8 cellular contexts compared by ENCODE assay signal in the genomic region with DNA sequence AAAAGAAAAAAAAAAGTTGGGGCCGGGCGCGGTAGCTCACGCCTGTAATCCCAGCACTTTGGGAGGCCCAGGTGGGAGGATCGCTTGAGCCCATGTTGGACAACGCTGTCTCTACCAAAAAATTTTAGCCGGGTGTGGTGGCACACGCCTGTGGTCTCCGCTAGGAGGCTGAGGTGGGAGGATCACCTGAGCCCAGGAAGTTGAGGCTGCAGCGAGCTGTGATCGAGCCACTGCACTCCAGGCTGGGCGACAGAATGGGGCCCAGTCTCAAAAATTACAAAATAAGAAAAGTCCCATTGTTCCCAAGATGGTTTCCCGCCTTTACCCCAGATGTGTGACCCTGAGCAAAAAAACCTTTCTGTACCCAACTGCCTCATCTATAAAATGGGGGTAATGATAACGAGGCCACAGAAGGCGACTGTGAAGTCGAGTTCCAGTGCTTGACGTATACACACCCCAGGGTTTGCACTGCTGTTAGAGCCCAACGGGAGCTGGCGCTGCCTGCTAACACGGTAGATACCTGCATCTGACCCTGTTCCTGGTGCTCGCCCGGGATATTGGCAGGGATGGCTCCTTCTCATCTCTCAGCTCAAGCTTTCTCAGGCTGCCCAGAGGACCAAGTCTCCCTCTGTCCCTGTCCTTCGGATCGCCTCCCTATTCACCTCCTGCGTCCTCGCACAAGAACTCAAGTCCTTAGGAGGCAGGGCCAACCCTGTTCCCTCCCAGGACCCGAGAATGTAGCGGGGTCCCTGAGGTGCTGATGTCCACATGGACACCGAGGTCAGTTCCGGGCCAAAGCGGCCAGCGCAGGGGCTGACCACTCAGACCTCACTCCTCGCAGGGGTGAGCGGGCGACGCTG. TPM values are rescaled to one million over a fixed set of nuclear protein-coding genes. Genes with fewer than 3 reads are reported as not detected.
DNase-seq lines count a peak whose midpoint lies in the region; ATAC-seq, FAIRE-seq and TF ChIP-seq lines count a peak whose summit lies in the region.

No MANE protein-coding gene starts in this region.

- peak overlapping the region; percentile 31; the same call in 1 of the 2 replicates for H2BK12ac ChIP-seq in H1 (ENCODE audit: low read depth, low read length)

- peak overlapping the region; percentile 99 for H3K27ac ChIP-seq in H1 (ENCODE audit: low read depth, low read length)

- no peak overlapping the region; the same call in 1 of the 2 replicates for H2AK5ac ChIP-seq in H1 (ENCODE audit: low read depth, low read length)

- peak overlapping the region; percentile 100 for H3K27ac Mint-ChIP-seq in nephron progenitor cell

- H3K36me3 Mint-ChIP-seq in nephron progenitor cell (ENCODE audit: low read depth) = peaks cover 24% of the 10 kb centered on the region

- CTCF ChIA-PET in H1 (lab: Charles Lee; ENCODE audit: partially characterized antibody) = interaction anchor here (0.6 to 1.6 kb wide), 2 partner anchors 21 to 46 kb away, joined by 3 to 5 read pairs; no protein-coding TSS in a partner anchor

- peak overlapping the region; percentile 48 for H4K91ac ChIP-seq in H1 (replicated peaks; ENCODE audit: insufficient read length, low read length)

- H2BK15ac ChIP-seq in H1 (ENCODE audit: low read length) = no peak overlapping the region

- no peaks in the 10 kb centered on the region for H3K9me3 ChIP-seq in H1 (ENCODE audit: insufficient read depth in 2 of 2, low read depth in 1 of 2, low read length in 1 of 2)

- peak overlapping the region; percentile 100; the same call in 1 of the 2 replicates for H4K8ac ChIP-seq in H1 (ENCODE audit: extremely low read depth, insufficient read depth, low read length)

- H3K4me1 ChIP-seq in H1 (replicated peaks in 1 of 4; ENCODE audit: control insufficient read depth in 3 of 4, insufficient read depth in 4 of 4, low read length in 3 of 4) = peaks cover 4 to 17% (median 7%) of the 10 kb centered on the region in 4 experiments; a peak in 6 of 7 replicates

- H3K23me2 ChIP-seq in H1 (ENCODE audit: low read depth, low read length) = peaks cover 13% of the 10 kb centered on the region; the same call in 1 of the 2 replicates

- H4K5ac ChIP-seq in H1 (ENCODE audit: insufficient read length, low read depth, low read length) = peak overlapping the region; percentile 20

- 42% methylated on average over 36 of the region's 36 CpGs; no CpG with 5 or more reads in 1 of the 2 experiments for WGBS in H1 (ENCODE audit: extremely low coverage in 1 of 2, insufficient coverage in 1 of 2, insufficient read length in 1 of 2, insufficient replicate concordance in 2 of 2, low coverage in 1 of 2, low lambda C conversion rate in 2 of 2, missing lambda C conversion rate in 1 of 2), 2 experiments

- no peak for TF ChIP-seq RAD21 in H1 (IDR thresholded peaks at IDR 0.05 in 1 of 2, conservative IDR thresholded peaks at IDR 0.05 in 1 of 2; ENCODE audit: low read depth in 2 of 2, low read length in 2 of 2)

- no peak for FAIRE-seq in RCC 7860 (lab: Jason Lieb, UNC)
- FAIRE-seq in H1 (lab: Jason Lieb, UNC) = no peak

- H3K4ac ChIP-seq in H1 (replicated peaks; ENCODE audit: insufficient read length, low read depth, low read length) = no peak overlapping the region

- H2BK5ac ChIP-seq in H1 (ENCODE audit: low read depth, low read length) = peak overlapping the region; percentile 100

- peak overlapping the region; percentile 57 for H3K56ac ChIP-seq in H1 (replicated peaks; ENCODE audit: insufficient read length, low read depth, low read length)

- no peak for ATAC-seq in sciatic nerve

- intact Hi-C loops in sciatic nerve (cut with DNase I) = no loop called here

- TF ChIP-seq POLR2A in H1 (IDR thresholded peaks at IDR 0.05; ENCODE audit: control extremely low read depth in 1 of 2, low read depth in 2 of 2, low read length in 2 of 2) = no peak; a peak in 1 of 3 replicates

- H2AFZ ChIP-seq in H1 (ENCODE audit: low read length) = no peak overlapping the region

- peak overlapping the region; percentile 66 to 100 (median 90) for H3K4me3 ChIP-seq in H1 (ENCODE audit: extremely low read depth in 1 of 4, insufficient read depth in 2 of 4, low read depth in 3 of 4, low read length in 4 of 4)

- no peak for TF ChIP-seq CTCF in H1 (IDR thresholded peaks at IDR 0.05; ENCODE audit: control extremely low read depth in 1 of 3, insufficient read depth in 1 of 3, low read depth in 1 of 3, low read length in 3 of 3)
- no peak for TF ChIP-seq CTCF in nephron progenitor cell (IDR thresholded peaks at IDR 0.05)

- H2BK20ac ChIP-seq in H1 (ENCODE audit: low read length) = no peak overlapping the region

- POLR2A ChIA-PET in H1 (lab: Charles Lee; ENCODE audit: partially characterized antibody) = interaction anchor here (0.5 to 53.0 kb wide), 18 partner anchors 10 to 514 kb away, joined by 3 to 1917 read pairs (median 4); a partner anchor contains a TSS

- no peaks in the 10 kb centered on the region; a peak in 1 of 7 replicates for H3K27me3 ChIP-seq in H1 (replicated peaks in 1 of 4; ENCODE audit: control insufficient read depth in 3 of 4, extremely low read depth in 1 of 4, insufficient read depth in 3 of 4, low read length in 3 of 4)

- peaks cover 16 to 29% (median 26%) of the 10 kb centered on the region in 4 experiments for H3K36me3 ChIP-seq in H1 (ENCODE audit: control insufficient read depth in 2 of 4, insufficient read depth in 4 of 4, low read length in 3 of 4)

- no peak overlapping the region for H2BK120ac ChIP-seq in H1 (replicated peaks; ENCODE audit: low read depth, low read length)

- peaks cover 36% of the 10 kb centered on the region for H3K4me1 Mint-ChIP-seq in nephron progenitor cell

- no peak for TF ChIP-seq EP300 in H1 (IDR thresholded peaks at IDR 0.05; ENCODE audit: borderline replicate concordance in 1 of 2, low read depth in 2 of 2, low read length in 2 of 2)

- peaks cover 2% of the 10 kb centered on the region; the same call in 1 of the 2 replicates for H3K79me1 ChIP-seq in H1 (ENCODE audit: low read depth, low read length)

- peak overlapping the region; percentile 91 to 92 for H3K4me2 ChIP-seq in H1 (ENCODE audit: insufficient read depth in 1 of 2, low read depth in 2 of 2, low read length in 2 of 2)

- no peaks in the 10 kb centered on the region for H3K9me3 Mint-ChIP-seq in nephron progenitor cell

- peak overlapping the region; percentile 96 for H3K4me3 Mint-ChIP-seq in nephron progenitor cell

- H4K20me1 ChIP-seq in H1 (replicated peaks in 1 of 2; ENCODE audit: control insufficient read depth in 1 of 2, insufficient read depth in 2 of 2, low read length in 2 of 2) = peaks cover 10 to 24% of the 10 kb centered on the region in 2 experiments

- peak overlapping the region; percentile 33; the same call in 1 of the 2 replicates for H3K18ac ChIP-seq in H1 (ENCODE audit: extremely low read depth, low read length)

- H3K9ac ChIP-seq in H1 (replicated peaks in 1 of 4; ENCODE audit: extremely low read depth in 1 of 4, low read depth in 3 of 4, low read length in 3 of 4) = peak overlapping the region; percentile 73 to 99 (median 93)

- H3K23ac ChIP-seq in H1 (ENCODE audit: insufficient read length) = no peak overlapping the region

- H3K27me3 Mint-ChIP-seq in nephron progenitor cell (ENCODE audit: low read depth, poor library complexity) = no peaks in the 10 kb centered on the region

- peaks cover 7 to 32% of the 10 kb centered on the region in 2 experiments; a peak in 3 of 4 replicates for H3K79me2 ChIP-seq in H1 (ENCODE audit: control insufficient read depth in 1 of 2, insufficient read depth in 2 of 2, low read length in 2 of 2)

- DNase-seq in activated naive CD4-positive, alpha-beta T cell treated with Interleukin-2 at 50 U/mL for 16 hours = peak; percentile 56
- no peak for DNase-seq in activated naive CD4-positive, alpha-beta T cell (lab: John Stamatoyannopoulos, UW)
- peak; percentile 70 for DNase-seq in RCC 7860 (ENCODE audit: low spot score)
- no peak for DNase-seq in H1 (ENCODE audit: low read depth in 1 of 2, low spot score in 2 of 2)
- DNase-seq in nephron progenitor cell = no peak
- DNase-seq in sciatic nerve (ENCODE audit: low spot score) = no peak
- DNase-seq in NCI-H1930 (lab: John Stamatoyannopoulos, UW) = no peak
- no peak for DNase-seq in NCI-H2107 (lab: John Stamatoyannopoulos, UW)

- H3K14ac ChIP-seq in H1 (ENCODE audit: insufficient read length) = no peak overlapping the region

RNA-seq across cellular contexts. Expression of a gene that starts 1.1 kb away (rescaled TPM):
- total RNA-seq in H1 (2021; fragmentation: NEBNext Ultra II Directional; extraction: Animal tissue kit (Norgen Biotek cat#: 25700)) = 2,084 and 2,106 TPM in 2 replicates
- 1,789 and 2,639 TPM in 2 replicates for polyA plus RNA-seq in H1 (2011; rRNA removed)
- polyA plus RNA-seq in H1 (2011; cell fraction: cytosol; rRNA removed) = 1,146 TPM
- 1,249 TPM for polyA plus RNA-seq in H1 (2011; cell fraction: nucleus; rRNA removed)
- polyA plus RNA-seq in H1 (2012, experiment 1 of 2) = 1,130 to 2,648 TPM (median 2,424 TPM) in 4 replicates
- polyA plus RNA-seq in H1 (2012, experiment 2 of 2) = 2,408 TPM
- polyA plus RNA-seq in H1 (2013, experiment 1 of 2) = 5,318 TPM
- 5,353 TPM for polyA plus RNA-seq in H1 (2013, experiment 2 of 2)
- 261 and 360 TPM in 2 replicates for polyA minus RNA-seq in H1 (2011; rRNA and poly(A)+ RNA removed)
- polyA minus RNA-seq in H1 (2011; cell fraction: cytosol; rRNA and poly(A)+ RNA removed) = 688 TPM
- polyA minus RNA-seq in H1 (2011; cell fraction: nucleus; rRNA and poly(A)+ RNA removed) = 328 TPM
- total RNA-seq in sciatic nerve = 1,209 TPM

RNA-seq across cellular contexts. Expression of a gene that starts 3.6 kb away (rescaled TPM):
- 18.9 and 24.9 TPM in 2 replicates for total RNA-seq in H1 (2021; fragmentation: NEBNext Ultra II Directional; extraction: Animal tissue kit (Norgen Biotek cat#: 25700))
- polyA plus RNA-seq in H1 (2011; rRNA removed) = 26.1 and 51.4 TPM in 2 replicates
- polyA plus RNA-seq in H1 (2011; cell fraction: cytosol; rRNA removed) = 30.7 TPM
- polyA plus RNA-seq in H1 (2011; cell fraction: nucleus; rRNA removed) = 219 TPM
- polyA plus RNA-seq in H1 (2012, experiment 1 of 2) = 12.3 to 30.0 TPM (median 25.6 TPM) in 4 replicates
- polyA plus RNA-seq in H1 (2012, experiment 2 of 2) = 17.5 TPM
- polyA plus RNA-seq in H1 (2013, experiment 1 of 2) = 20.9 TPM
- polyA plus RNA-seq in H1 (2013, experiment 2 of 2) = 18.5 TPM
- polyA minus RNA-seq in H1 (2011; rRNA and poly(A)+ RNA removed) = 5.4 and 5.8 TPM in 2 replicates
- 13.4 TPM for polyA minus RNA-seq in H1 (2011; cell fraction: cytosol; rRNA and poly(A)+ RNA removed)
- polyA minus RNA-seq in H1 (2011; cell fraction: nucleus; rRNA and poly(A)+ RNA removed) = 47.6 TPM
- 16.7 TPM for total RNA-seq in sciatic nerve

RNA-seq across cellular contexts. Expression of a gene that starts 10.1 kb away (rescaled TPM):
- 62.1 and 62.2 TPM in 2 replicates for total RNA-seq in H1 (2021; fragmentation: NEBNext Ultra II Directional; extraction: Animal tissue kit (Norgen Biotek cat#: 25700))
- polyA plus RNA-seq in H1 (2011; rRNA removed) = 30.9 and 63.7 TPM in 2 replicates
- polyA plus RNA-seq in H1 (2011; cell fraction: cytosol; rRNA removed) = 23.5 TPM
- polyA plus RNA-seq in H1 (2011; cell fraction: nucleus; rRNA removed) = 272 TPM
- 27.2 to 66.6 TPM (median 57.4 TPM) in 4 replicates for polyA plus RNA-seq in H1 (2012, experiment 1 of 2)
- polyA plus RNA-seq in H1 (2012, experiment 2 of 2) = 30.4 TPM
- polyA plus RNA-seq in H1 (2013, experiment 1 of 2) = 53.9 TPM
- polyA plus RNA-seq in H1 (2013, experiment 2 of 2) = 50.2 TPM
- polyA minus RNA-seq in H1 (2011; rRNA and poly(A)+ RNA removed) = 20.4 and 30.0 TPM in 2 replicates
- 34.8 TPM for polyA minus RNA-seq in H1 (2011; cell fraction: cytosol; rRNA and poly(A)+ RNA removed)
- 76.6 TPM for polyA minus RNA-seq in H1 (2011; cell fraction: nucleus; rRNA and poly(A)+ RNA removed)
- 174 TPM for total RNA-seq in sciatic nerve

RNA-seq across cellular contexts. Expression of a gene that starts 10.6 kb away (rescaled TPM):
- total RNA-seq in H1 (2021; fragmentation: NEBNext Ultra II Directional; extraction: Animal tissue kit (Norgen Biotek cat#: 25700)) = 48.0 and 54.3 TPM in 2 replicates
- 31.5 and 52.0 TPM in 2 replicates for polyA plus RNA-seq in H1 (2011; rRNA removed)
- 22.1 TPM for polyA plus RNA-seq in H1 (2011; cell fraction: cytosol; rRNA removed)
- polyA plus RNA-seq in H1 (2011; cell fraction: nucleus; rRNA removed) = 98.2 TPM
- 21.5 to 44.0 TPM (median 35.8 TPM) in 4 replicates for polyA plus RNA-seq in H1 (2012, experiment 1 of 2)
- polyA plus RNA-seq in H1 (2012, experiment 2 of 2) = 29.6 TPM
- 24.3 TPM for polyA plus RNA-seq in H1 (2013, experiment 1 of 2)
- polyA plus RNA-seq in H1 (2013, experiment 2 of 2) = 24.4 TPM
- polyA minus RNA-seq in H1 (2011; rRNA and poly(A)+ RNA removed) = 18.7 and 26.7 TPM in 2 replicates
- 21.4 TPM for polyA minus RNA-seq in H1 (2011; cell fraction: cytosol; rRNA and poly(A)+ RNA removed)
- polyA minus RNA-seq in H1 (2011; cell fraction: nucleus; rRNA and poly(A)+ RNA removed) = 27.1 TPM
- 7.2 TPM for total RNA-seq in sciatic nerve

RNA-seq across cellular contexts. Expression of a gene that starts 18.8 kb away (rescaled TPM):
- total RNA-seq in H1 (2021; fragmentation: NEBNext Ultra II Directional; extraction: Animal tissue kit (Norgen Biotek cat#: 25700)) = 5.0 and 5.7 TPM in 2 replicates
- polyA plus RNA-seq in H1 (2011; rRNA removed) = 0.82 and 1.3 TPM in 2 replicates
- polyA plus RNA-seq in H1 (2011; cell fraction: cytosol; rRNA removed) = 0.87 TPM
- polyA plus RNA-seq in H1 (2011; cell fraction: nucleus; rRNA removed) = 1.7 TPM
- 2.2 to 3.9 TPM (median 2.9 TPM) in 4 replicates for polyA plus RNA-seq in H1 (2012, experiment 1 of 2)
- 1.8 TPM for polyA plus RNA-seq in H1 (2012, experiment 2 of 2)
- polyA plus RNA-seq in H1 (2013, experiment 1 of 2) = 1.3 TPM
- polyA plus RNA-seq in H1 (2013, experiment 2 of 2) = 1.7 TPM
- not detected in 2 replicates for polyA minus RNA-seq in H1 (2011; rRNA and poly(A)+ RNA removed)
- 1.6 TPM for polyA minus RNA-seq in H1 (2011; cell fraction: cytosol; rRNA and poly(A)+ RNA removed)
- 0.60 TPM for polyA minus RNA-seq in H1 (2011; cell fraction: nucleus; rRNA and poly(A)+ RNA removed)
- total RNA-seq in sciatic nerve = not detected

Comparison
In these comparisons a context has a peak if more than half of its experiments do, and no peak if none do; other contexts are left out.
1. DNase-seq: peak in activated naive CD4-positive, alpha-beta T cell treated with Interleukin-2 at 50 U/mL for 16 hours (single experiment) and RCC 7860 (single experiment); none in activated naive CD4-positive, alpha-beta T cell (0 of 4), H1 (0 of 2), nephron progenitor cell (single experiment), sciatic nerve (single experiment), NCI-H1930 (0 of 2) and NCI-H2107 (single experiment).